13 cellular contexts compared by ENCODE assay signal in the genomic region with DNA sequence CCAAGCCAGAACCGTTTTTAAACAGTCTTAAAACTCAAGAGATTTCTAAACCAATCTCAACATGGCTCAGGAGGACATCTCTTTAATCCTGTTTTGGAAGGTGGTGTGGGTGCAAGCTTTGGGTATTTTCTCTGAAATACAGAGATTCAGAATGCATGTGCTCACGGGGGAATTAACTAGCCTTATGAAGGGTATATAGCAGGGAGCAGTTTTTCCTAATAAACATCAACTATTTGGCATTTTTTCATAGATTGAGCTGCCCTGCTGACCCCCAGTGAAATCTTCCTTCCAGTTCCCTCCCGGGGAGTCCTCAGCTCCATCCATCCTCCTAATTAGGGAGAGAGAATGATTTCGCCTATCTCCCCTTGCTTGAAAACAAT.
DNase-seq lines count a peak whose midpoint lies in the region; ATAC-seq, FAIRE-seq and TF ChIP-seq lines count a peak whose summit lies in the region.
"Had no signal": no experiment of that assay in that cellular context is flagged by ENCODE, and none has a peak within 500 bp of the region (broad histone marks: within the 10 kb centered on the region; RNA-seq: fewer than 3 reads in every experiment).

No MANE protein-coding gene starts in this region.

- no peaks in the 10 kb centered on the region for H3K9me2 ChIP-seq in SK-N-SH
- no peaks in the 10 kb centered on the region for H3K9me2 ChIP-seq in hepatocyte (replicated peaks; ENCODE audit: insufficient read depth)

- ATAC-seq in sciatic nerve (peak; percentile 14), HG03432 (IDR thresholded peaks at IDR 0.05; ENCODE audit: unreplicated experiment) (no peak)
- ATAC-seq: CD8-positive, alpha-beta T cell had no signal

- H3K27ac ChIP-seq in SK-N-SH (ENCODE audit: low read depth in 2 of 2, low read length in 1 of 2): peak overlapping the region; percentile 94 to 95
- peak overlapping the region; percentile 91 for H3K27ac ChIP-seq in hepatocyte

- peak; percentile 55 for FAIRE-seq in GM19239 (lab: Jason Lieb, UNC)
- FAIRE-seq: islet of Langerhans, urothelium cell line had no signal

- intact Hi-C loops in sciatic nerve (cut with DNase I): no loop called here

- POLR2A ChIA-PET in SK-N-SH (lab: Yijun Ruan, JAX): interaction anchor here (0.6 kb wide), 1 partner anchor 328 kb away, joined by 4 read pairs; no protein-coding TSS in a partner anchor

- H3K36me3 ChIP-seq in SK-N-SH (replicated peaks in 1 of 2; ENCODE audit: control insufficient read depth in 1 of 2, insufficient read depth in 2 of 2, low read length in 1 of 2) (peaks cover 0 to 24% of the 10 kb centered on the region in 2 experiments), hepatocyte (replicated peaks; ENCODE audit: insufficient read depth, low read depth) (no peaks in the 10 kb centered on the region)

- TF ChIP-seq RAD21 in SK-N-SH (IDR thresholded peaks at IDR 0.05; ENCODE audit: low read length): no peak

- H3K79me2 ChIP-seq in SK-N-SH (ENCODE audit: insufficient read depth) (peaks cover 98% of the 10 kb centered on the region), hepatocyte (peaks cover 16% of the 10 kb centered on the region)

- no peaks in the 10 kb centered on the region for H3K27me3 ChIP-seq in SK-N-SH (ENCODE audit: insufficient read depth)
- no peaks in the 10 kb centered on the region for H3K27me3 ChIP-seq in hepatocyte

- CTCF ChIA-PET in SK-N-SH (lab: Yijun Ruan, JAX): interaction anchor here (0.7 to 2.2 kb wide), 13 partner anchors 9 to 163 kb away, joined by 3 to 11 read pairs (median 3); no protein-coding TSS in a partner anchor

- TF ChIP-seq CTCF in SK-N-SH (IDR thresholded peaks at IDR 0.05): no peak
- no peak for TF ChIP-seq CTCF in hepatocyte (IDR thresholded peaks at IDR 0.05; ENCODE audit: poor library complexity)

- H4K20me1 ChIP-seq in SK-N-SH (ENCODE audit: insufficient read depth) (no peaks in the 10 kb centered on the region), hepatocyte (ENCODE audit: insufficient read depth, poor library complexity, severe bottlenecking) (no peaks in the 10 kb centered on the region)

- H3F3A ChIP-seq in SK-N-SH (replicated peaks; ENCODE audit: insufficient read depth): peaks cover 26% of the 10 kb centered on the region

- H3K4me1 ChIP-seq in SK-N-SH (ENCODE audit: control insufficient read depth in 1 of 2, insufficient read depth in 2 of 2, low read depth in 1 of 2, low read length in 1 of 2) (peaks cover 46 to 54% of the 10 kb centered on the region in 2 experiments), hepatocyte (ENCODE audit: insufficient read depth) (peaks cover 66% of the 10 kb centered on the region)

- peak overlapping the region; percentile 2 to 28; a peak in 2 of 4 replicates for H3K4me3 ChIP-seq in SK-N-SH (ENCODE audit: low read depth in 2 of 2, low read length in 1 of 2)
- H3K4me3 ChIP-seq in hepatocyte: no peak overlapping the region

- peaks cover 2% of the 10 kb centered on the region; the same call in 1 of the 2 replicates for H3K9me3 ChIP-seq in SK-N-SH
- H3K9me3 ChIP-seq in hepatocyte (ENCODE audit: low read depth): peaks cover 5% of the 10 kb centered on the region

- H3K4me2 ChIP-seq in SK-N-SH (peak overlapping the region; percentile 86), hepatocyte (peak overlapping the region; percentile 65)

- peak overlapping the region; percentile 66 for H3K9ac ChIP-seq in SK-N-SH

- no peak for TF ChIP-seq EP300 in SK-N-SH (IDR thresholded peaks at IDR 0.05; ENCODE audit: borderline replicate concordance in 1 of 2, low read depth in 1 of 2, low read length in 1 of 2)

- 53% methylated on average over 4 of the region's 4 CpGs for WGBS in SK-N-SH (ENCODE audit: low lambda C conversion rate)
- 23% methylated on average over 4 of the region's 4 CpGs for WGBS in hepatocyte (ENCODE audit: low lambda C conversion rate, missing lambda C conversion rate)

- H2AFZ ChIP-seq in SK-N-SH (ENCODE audit: low read depth) (no peak overlapping the region), hepatocyte (no peak overlapping the region)

- DNase-seq in GM19239 (ENCODE audit: insufficient read length, low spot score) (no peak), SK-N-SH (no peak), hepatocyte (ENCODE audit: low spot score) (no peak), sciatic nerve (ENCODE audit: low spot score) (peak; percentile 10), NCI-H2227 treated with DMSO at 0.1 percent for 48 hours (lab: John Stamatoyannopoulos, UW) (no peak), hippocampal formation (lab: John Stamatoyannopoulos, UW) (no peak), ecto neural progenitor cell (ENCODE audit: low spot score) (no peak)
- DNase-seq: KG1, NCI-H2081 treated with DMSO at 0.1 percent for 48 hours had no signal

TF ChIP-seq in SK-N-SH, 30 proteins besides CTCF, POLR2A, EP300 and RAD21:
- TF ChIP-seq JUND (IDR thresholded peaks at IDR 0.05) (no peak), MXI1 (IDR thresholded peaks at IDR 0.05; ENCODE audit: low read depth, low read length) (0 out of 2 replicates have a peak, but pooled peaks have one; percentile 7)
TF ChIP-seq in SK-N-SH: peak in this region for 1.
